ENCODE assay signal across 17 cellular contexts in the genomic region with DNA sequence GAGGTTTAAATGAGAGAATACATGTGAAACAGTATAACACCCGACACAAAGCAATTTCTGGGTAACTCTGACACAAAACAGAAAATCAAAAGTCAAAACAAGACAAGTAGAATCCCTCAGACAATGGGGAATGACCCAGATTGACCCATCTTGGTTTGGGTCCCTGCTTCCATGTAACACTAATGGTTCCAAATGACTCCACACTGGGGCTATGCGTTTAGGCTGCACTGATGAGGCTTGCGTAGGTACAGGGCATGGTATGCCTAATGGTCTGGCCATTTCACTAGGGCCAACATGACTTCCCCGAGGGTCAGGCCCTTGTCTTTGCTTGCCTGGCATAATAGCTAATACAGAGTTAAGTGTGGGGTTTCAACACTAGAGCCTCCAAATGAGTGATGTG. TPM values are rescaled to one million over a fixed set of nuclear protein-coding genes. Genes with fewer than 3 reads are reported as not detected.
DNase-seq lines count a peak whose midpoint lies in the region; ATAC-seq lines count a peak whose summit lies in the region.
"Had no signal": no experiment of that assay in that cellular context is flagged by ENCODE, and none has a peak within 500 bp of the region (broad histone marks: within the 10 kb centered on the region; RNA-seq: fewer than 3 reads in every experiment).

No MANE protein-coding gene starts in this region.

- H3K4me3 Mint-ChIP-seq in activated CD4-positive, alpha-beta T cell treated with anti-CD3 and anti-CD28 coated beads for 36 hours = no peak overlapping the region
- no peak overlapping the region for H3K4me3 Mint-ChIP-seq in activated naive CD4-positive, alpha-beta T cell treated with anti-CD3 and anti-CD28 coated beads for 36 hours
- H3K4me3 Mint-ChIP-seq in activated T-helper 1 cell treated with anti-CD3 and anti-CD28 coated beads, Interleukin-12 subunit alpha, Interleukin-12 subunit beta, Interleukin-2, Interleukin-4 antibody, amounts not matched to agents 30 ng/mL and 10 ng/mL and 1 ng/mL, durations not matched to agents 14 hours and 24 hours and 36 hours = peak overlapping the region; percentile 32
- H3K4me3 Mint-ChIP-seq in stimulated activated naive CD8-positive, alpha-beta T cell treated with anti-CD3 and anti-CD28 coated beads, Interleukin-15, amount 100 ng/mL, for 72 hours = no peak overlapping the region
- H3K4me3 Mint-ChIP-seq: CD8-positive, alpha-beta T cell had no signal

- no peaks in the 10 kb centered on the region for H3K9me3 Mint-ChIP-seq in activated CD4-positive, alpha-beta T cell treated with anti-CD3 and anti-CD28 coated beads for 36 hours (ENCODE audit: low read depth)
- peaks cover 0 to 3% of the 10 kb centered on the region in 2 donors for H3K9me3 Mint-ChIP-seq in activated naive CD4-positive, alpha-beta T cell treated with anti-CD3 and anti-CD28 coated beads, Interleukin-2, amount 50 U/mL, for 72 hours
- no peaks in the 10 kb centered on the region for H3K9me3 Mint-ChIP-seq in activated naive CD4-positive, alpha-beta T cell treated with anti-CD3 and anti-CD28 coated beads for 36 hours
- H3K9me3 Mint-ChIP-seq in activated T-helper 1 cell treated with anti-CD3 and anti-CD28 coated beads, Interleukin-12 subunit alpha, Interleukin-12 subunit beta, Interleukin-2, Interleukin-4 antibody, amounts not matched to agents 30 ng/mL and 10 ng/mL and 1 ng/mL, durations not matched to agents 14 hours and 24 hours and 36 hours = no peaks in the 10 kb centered on the region
- H3K9me3 Mint-ChIP-seq in stimulated activated naive CD8-positive, alpha-beta T cell treated with anti-CD3 and anti-CD28 coated beads, Interleukin-15, amount 100 ng/mL, for 72 hours = no peaks in the 10 kb centered on the region
- H3K9me3 Mint-ChIP-seq: CD8-positive, alpha-beta T cell had no signal

- POLR2A ChIA-PET in activated CD4-positive, alpha-beta T cell treated with anti-CD3 and anti-CD28 coated beads for 36 hours (lab: Charles Lee) = interaction anchor here (0.9 to 1.6 kb wide), 3 partner anchors 28 to 80 kb away, joined by 3 read pairs; partner anchors contain the start of gene NFE2L2

- CTCF ChIA-PET in activated CD4-positive, alpha-beta T cell treated with anti-CD3 and anti-CD28 coated beads for 36 hours (lab: Charles Lee) = interaction anchor here (0.7 to 5.4 kb wide), 3 partner anchors 27 to 127 kb away, joined by 3 to 52 read pairs (median 23); partner anchors contain the start of gene NFE2L2
- CTCF ChIA-PET in activated naive CD4-positive, alpha-beta T cell treated with anti-CD3 and anti-CD28 coated beads for 36 hours (lab: Charles Lee) = interaction anchor here (1.2 to 6.0 kb wide), 5 partner anchors 28 to 127 kb away, joined by 3 to 73 read pairs (median 8); partner anchors contain the start of gene NFE2L2

- peak; percentile 66 for ATAC-seq in activated CD4-positive, alpha-beta T cell treated with anti-CD3 and anti-CD28 coated beads for 36 hours
- peak; percentile 67 to 82 for ATAC-seq in activated naive CD4-positive, alpha-beta T cell treated with anti-CD3 and anti-CD28 coated beads, Interleukin-2, amount 50 U/mL, for 72 hours
- peak; percentile 86 for ATAC-seq in stimulated activated naive CD8-positive, alpha-beta T cell treated with anti-CD3 and anti-CD28 coated beads, Interleukin-15, amount 100 ng/mL, for 72 hours
- no peak for ATAC-seq in GM19397 (IDR thresholded peaks at IDR 0.05; ENCODE audit: unreplicated experiment)
- ATAC-seq: CD8-positive, alpha-beta T cell had no signal

- no peaks in the 10 kb centered on the region for H3K27me3 Mint-ChIP-seq in activated CD4-positive, alpha-beta T cell treated with anti-CD3 and anti-CD28 coated beads for 36 hours
- no peaks in the 10 kb centered on the region for H3K27me3 Mint-ChIP-seq in activated naive CD4-positive, alpha-beta T cell treated with anti-CD3 and anti-CD28 coated beads for 36 hours (ENCODE audit: low read depth)
- peaks cover 2% of the 10 kb centered on the region for H3K27me3 Mint-ChIP-seq in activated T-helper 1 cell treated with anti-CD3 and anti-CD28 coated beads, Interleukin-12 subunit alpha, Interleukin-12 subunit beta, Interleukin-2, Interleukin-4 antibody, amounts not matched to agents 30 ng/mL and 10 ng/mL and 1 ng/mL, durations not matched to agents 14 hours and 24 hours and 36 hours (ENCODE audit: insufficient read depth)
- no peaks in the 10 kb centered on the region for H3K27me3 Mint-ChIP-seq in stimulated activated naive CD8-positive, alpha-beta T cell treated with anti-CD3 and anti-CD28 coated beads, Interleukin-15, amount 100 ng/mL, for 72 hours

- H3K36me3 Mint-ChIP-seq in activated CD4-positive, alpha-beta T cell treated with anti-CD3 and anti-CD28 coated beads for 36 hours (ENCODE audit: low read depth) = no peaks in the 10 kb centered on the region
- no peaks in the 10 kb centered on the region for H3K36me3 Mint-ChIP-seq in activated naive CD4-positive, alpha-beta T cell treated with anti-CD3 and anti-CD28 coated beads, Interleukin-2, amount 50 U/mL, for 72 hours
- H3K36me3 Mint-ChIP-seq in activated naive CD4-positive, alpha-beta T cell treated with anti-CD3 and anti-CD28 coated beads for 36 hours (ENCODE audit: low read depth) = no peaks in the 10 kb centered on the region
- peaks cover 3% of the 10 kb centered on the region for H3K36me3 Mint-ChIP-seq in activated T-helper 1 cell treated with anti-CD3 and anti-CD28 coated beads, Interleukin-12 subunit alpha, Interleukin-12 subunit beta, Interleukin-2, Interleukin-4 antibody, amounts not matched to agents 30 ng/mL and 10 ng/mL and 1 ng/mL, durations not matched to agents 14 hours and 24 hours and 36 hours (ENCODE audit: low read depth)
- H3K36me3 Mint-ChIP-seq: CD8-positive, alpha-beta T cell had no signal

- peak; percentile 29 for DNase-seq in activated CD4-positive, alpha-beta T cell treated with anti-CD3 and anti-CD28 coated beads for 36 hours
- DNase-seq in activated CD4-positive, alpha-beta T cell treated with anti-CD3 and anti-CD28 coated beads for 1 hour = no peak
- DNase-seq in activated naive CD4-positive, alpha-beta T cell treated with anti-CD3 and anti-CD28 coated beads, Interleukin-2, amount 50 U/mL, for 72 hours (ENCODE audit: low spot score in 2 of 2) = peak in 1 of 2 donors; percentile 32
- no peak for DNase-seq in activated naive CD4-positive, alpha-beta T cell treated with anti-CD3 and anti-CD28 coated beads for 36 hours
- DNase-seq in activated T-helper 1 cell treated with anti-CD3 and anti-CD28 coated beads, Interleukin-12 subunit alpha, Interleukin-12 subunit beta, Interleukin-2, Interleukin-4 antibody, amounts not matched to agents 30 ng/mL and 10 ng/mL and 1 ng/mL, durations not matched to agents 14 hours and 24 hours and 36 hours (ENCODE audit: low spot score) = no peak
- DNase-seq in stimulated activated naive CD8-positive, alpha-beta T cell treated with anti-CD3 and anti-CD28 coated beads, Interleukin-15, amount 100 ng/mL, for 72 hours = peak in 1 of 2 donors; percentile 47
- no peak for DNase-seq in amniotic stem cell (lab: John Stamatoyannopoulos, UW)
- DNase-seq: CD8-positive, alpha-beta T cell; GF-D8; MM.1S; NCI-H1105; NCI-H187; NCI-H69; NK-92 treated with Interleukin-12 subunit alpha and Interleukin-12 subunit beta, amount 100 ng/mL, for 24 hours; OCI-M1; RPMI8226 had no signal

- peak overlapping the region; percentile 9 for H3K27ac Mint-ChIP-seq in activated CD4-positive, alpha-beta T cell treated with anti-CD3 and anti-CD28 coated beads for 36 hours
- H3K27ac Mint-ChIP-seq in activated naive CD4-positive, alpha-beta T cell treated with anti-CD3 and anti-CD28 coated beads, Interleukin-2, amount 50 U/mL, for 72 hours = no peak overlapping the region
- H3K27ac Mint-ChIP-seq in activated naive CD4-positive, alpha-beta T cell treated with anti-CD3 and anti-CD28 coated beads for 36 hours = no peak overlapping the region
- H3K27ac Mint-ChIP-seq in activated T-helper 1 cell treated with anti-CD3 and anti-CD28 coated beads, Interleukin-12 subunit alpha, Interleukin-12 subunit beta, Interleukin-2, Interleukin-4 antibody, amounts not matched to agents 30 ng/mL and 10 ng/mL and 1 ng/mL, durations not matched to agents 14 hours and 24 hours and 36 hours = peak overlapping the region; percentile 63
- no peak overlapping the region for H3K27ac Mint-ChIP-seq in stimulated activated naive CD8-positive, alpha-beta T cell treated with anti-CD3 and anti-CD28 coated beads, Interleukin-15, amount 100 ng/mL, for 72 hours
- H3K27ac Mint-ChIP-seq: CD8-positive, alpha-beta T cell had no signal

- intact Hi-C loops in activated CD4-positive, alpha-beta T cell treated with anti-CD3 and anti-CD28 coated beads for 36 hours (cut with DNase I, micrococcal nuclease) = loop anchor here in 1 of 2 experiments (2.0 kb wide), 2 partner anchors 27 to 79 kb away; partner anchors contain the start of genes HNRNPA3 and NFE2L2
- intact Hi-C loops in activated naive CD4-positive, alpha-beta T cell treated with anti-CD3 and anti-CD28 coated beads for 36 hours (cut with micrococcal nuclease) = no loop called here
- intact Hi-C loops in activated T-helper 1 cell treated with anti-CD3 and anti-CD28 coated beads, Interleukin-12 subunit alpha, Interleukin-12 subunit beta, Interleukin-2, Interleukin-4 antibody, amounts not matched to agents 30 ng/mL and 10 ng/mL and 1 ng/mL, durations not matched to agents 14 hours and 24 hours and 36 hours (cut with micrococcal nuclease) = loop anchor here (1.0 kb wide), 1 partner anchor 79 kb away; the partner anchor contains the start of gene HNRNPA3

- peaks cover 37% of the 10 kb centered on the region for H3K4me1 Mint-ChIP-seq in activated CD4-positive, alpha-beta T cell treated with anti-CD3 and anti-CD28 coated beads for 36 hours
- peaks cover 28% of the 10 kb centered on the region for H3K4me1 Mint-ChIP-seq in activated naive CD4-positive, alpha-beta T cell treated with anti-CD3 and anti-CD28 coated beads for 36 hours (ENCODE audit: low read depth)
- peaks cover 75% of the 10 kb centered on the region for H3K4me1 Mint-ChIP-seq in activated T-helper 1 cell treated with anti-CD3 and anti-CD28 coated beads, Interleukin-12 subunit alpha, Interleukin-12 subunit beta, Interleukin-2, Interleukin-4 antibody, amounts not matched to agents 30 ng/mL and 10 ng/mL and 1 ng/mL, durations not matched to agents 14 hours and 24 hours and 36 hours (ENCODE audit: low read depth)
- peaks cover 47% of the 10 kb centered on the region for H3K4me1 Mint-ChIP-seq in stimulated activated naive CD8-positive, alpha-beta T cell treated with anti-CD3 and anti-CD28 coated beads, Interleukin-15, amount 100 ng/mL, for 72 hours

RNA-seq across cellular contexts. Expression of gene NFE2L2, which starts 27.2 kb away (rescaled TPM):
- 10 to 100 TPM; 56.6 to 81.5 TPM for total RNA-seq in activated CD4-positive, alpha-beta T cell treated with anti-CD3 and anti-CD28 coated beads for 36 hours
- 10 to 100 TPM; 44.7 to 82.2 TPM for total RNA-seq in activated naive CD4-positive, alpha-beta T cell treated with anti-CD3 and anti-CD28 coated beads, Interleukin-2, amount 50 U/mL, for 72 hours
- total RNA-seq in activated naive CD4-positive, alpha-beta T cell treated with anti-CD3 and anti-CD28 coated beads for 36 hours = 10 to 100 TPM; 63.8 to 66.9 TPM
- 68.2 and 71.2 TPM in 2 replicates for total RNA-seq in activated T-helper 1 cell treated with anti-CD3 and anti-CD28 coated beads, Interleukin-12 subunit alpha, Interleukin-12 subunit beta, Interleukin-2, Interleukin-4 antibody, amounts not matched to agents 30 ng/mL and 10 ng/mL and 1 ng/mL, durations not matched to agents 14 hours and 24 hours and 36 hours

Comparison
In these comparisons a context has a peak if more than half of its experiments do, and no peak if none do; other contexts are left out.
1. H3K27ac Mint-ChIP-seq: peak in activated CD4-positive, alpha-beta T cell treated with anti-CD3 and anti-CD28 coated beads for 36 hours (single experiment) and activated T-helper 1 cell treated with anti-CD3 and anti-CD28 coated beads, Interleukin-12 subunit alpha, Interleukin-12 subunit beta, Interleukin-2, Interleukin-4 antibody, amounts not matched to agents 30 ng/mL and 10 ng/mL and 1 ng/mL, durations not matched to agents 14 hours and 24 hours and 36 hours (single experiment); none in activated naive CD4-positive, alpha-beta T cell treated with anti-CD3 and anti-CD28 coated beads, Interleukin-2, amount 50 U/mL, for 72 hours (0 of 2), activated naive CD4-positive, alpha-beta T cell treated with anti-CD3 and anti-CD28 coated beads for 36 hours (single experiment) and stimulated activated naive CD8-positive, alpha-beta T cell treated with anti-CD3 and anti-CD28 coated beads, Interleukin-15, amount 100 ng/mL, for 72 hours (0 of 2).